ENCODE assay signal across 26 cellular contexts in the genomic region with DNA sequence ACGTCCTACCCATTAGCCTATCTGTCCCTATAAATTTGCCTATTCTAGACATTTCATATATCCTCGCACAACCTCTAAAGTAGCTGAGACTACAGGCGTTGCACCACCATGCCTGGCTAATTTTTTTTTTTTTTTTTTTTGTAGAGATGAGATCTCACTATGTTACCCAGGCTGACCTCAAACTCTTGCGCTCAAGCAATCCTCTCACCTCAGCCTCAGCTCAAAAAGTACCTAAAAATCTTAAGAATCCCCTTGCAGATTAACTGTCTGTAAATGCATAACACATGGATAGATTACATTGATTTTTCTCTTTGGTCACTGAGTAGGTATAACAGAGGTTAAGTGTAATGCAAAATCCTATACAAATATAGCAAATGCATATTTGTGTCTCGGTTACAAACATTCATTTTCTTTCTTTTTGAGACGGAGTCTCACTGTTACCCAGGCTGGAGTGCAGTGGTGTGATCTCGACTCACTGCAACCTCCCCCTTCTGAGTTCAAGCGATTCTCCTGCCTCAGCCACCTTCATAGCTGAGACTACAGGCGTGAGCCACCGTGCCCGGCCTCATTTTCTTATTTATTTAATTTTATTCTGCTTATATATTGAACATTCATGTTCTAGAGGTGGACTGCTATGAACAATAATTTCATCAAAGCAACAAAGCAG. TPM values are rescaled to one million over a fixed set of nuclear protein-coding genes. Genes with fewer than 3 reads are reported as not detected.
"Had no signal": no experiment of that assay in that cellular context is flagged by ENCODE, and none has a peak within 500 bp of the region (broad histone marks: within the 10 kb centered on the region; RNA-seq: fewer than 3 reads in every experiment).

No MANE protein-coding gene starts in this region.

- H3K9me3 Mint-ChIP-seq: naive B cell; stimulated activated memory B cell treated with anti-CD40 and anti-IgM and Interleukin-4, amounts not matched to agents 10 μg/mL and 1 μg/mL and 100 μg/mL, for 72 hours; stimulated activated naive CD8-positive, alpha-beta T cell treated with anti-CD3 and anti-CD28 coated beads, Interleukin-15, Interleukin-2, amounts not matched to agents 100 ng/mL and 50 ng/mL, for 24 hours had no signal

- H3K27ac ChIP-seq: gastrocnemius medialis, heart left ventricle, left lung, prostate gland, right atrium auricular region, thyroid gland had no signal

- H3K27me3 Mint-ChIP-seq: naive B cell; stimulated activated memory B cell treated with anti-CD40 and anti-IgM and Interleukin-4, amounts not matched to agents 10 μg/mL and 1 μg/mL and 100 μg/mL, for 72 hours; stimulated activated naive CD8-positive, alpha-beta T cell treated with anti-CD3 and anti-CD28 coated beads, Interleukin-15, Interleukin-2, amounts not matched to agents 100 ng/mL and 50 ng/mL, for 24 hours; type B pancreatic cell had no signal

- H3K4me1 ChIP-seq: gastrocnemius medialis, heart left ventricle, left lung, prostate gland, right atrium auricular region, thyroid gland had no signal

- H3K9me3 ChIP-seq: gastrocnemius medialis, left lung, mucosa of descending colon, prostate gland, right atrium auricular region, thyroid gland had no signal

- H3K36me3 Mint-ChIP-seq: mesothelial cell of epicardium; naive B cell; stimulated activated memory B cell treated with anti-CD40 and anti-IgM and Interleukin-4, amounts not matched to agents 10 μg/mL and 1 μg/mL and 100 μg/mL, for 72 hours; type B pancreatic cell had no signal

- H3K4me3 ChIP-seq: gastrocnemius medialis, heart left ventricle, left lung, mucosa of descending colon, prostate gland, right atrium auricular region, smooth muscle cell, thyroid gland had no signal

- H3K4me2 ChIP-seq: smooth muscle cell had no signal

- H3K4me1 Mint-ChIP-seq: naive B cell; stimulated activated memory B cell treated with anti-CD40 and anti-IgM and Interleukin-4, amounts not matched to agents 10 μg/mL and 1 μg/mL and 100 μg/mL, for 72 hours had no signal

- H3K36me3 ChIP-seq: gastrocnemius medialis, heart left ventricle, left lung, prostate gland, right atrium auricular region, thyroid gland had no signal

- H3K4me3 Mint-ChIP-seq: mesothelial cell of epicardium; naive B cell; nephron progenitor cell; stimulated activated memory B cell treated with anti-CD40 and anti-IgM and Interleukin-4, amounts not matched to agents 10 μg/mL and 1 μg/mL and 100 μg/mL, for 72 hours; stimulated activated naive CD8-positive, alpha-beta T cell treated with anti-CD3 and anti-CD28 coated beads, Interleukin-15, Interleukin-2, amounts not matched to agents 100 ng/mL and 50 ng/mL, for 24 hours; type B pancreatic cell had no signal

- DNase-seq: cortex of kidney; gastrocnemius medialis; heart left ventricle; hippocampal formation; left cardiac atrium; left lung; mesenchymal stem cell; mucosa of descending colon; naive B cell; nephron progenitor cell; nucleus accumbens; stimulated activated CD4-positive, alpha-beta T cell treated with anti-CD3 and anti-CD28 coated beads, Interleukin-2, amount 100 ng/mL, for 24 hours; stimulated activated CD4-positive, alpha-beta T cell treated with anti-CD3 and anti-CD28 coated beads, Interleukin-4, amount 100 ng/mL, for 24 hours; thyroid gland had no signal

- ATAC-seq: gastrocnemius medialis; heart left ventricle; left cardiac atrium; left lung; mucosa of descending colon; sciatic nerve; stimulated activated memory B cell treated with anti-CD40 and anti-IgM and Interleukin-4, amounts not matched to agents 10 μg/mL and 1 μg/mL and 100 μg/mL, for 72 hours had no signal

- H3K27ac Mint-ChIP-seq: mesothelial cell of epicardium; nephron progenitor cell; stimulated activated memory B cell treated with anti-CD40 and anti-IgM and Interleukin-4, amounts not matched to agents 10 μg/mL and 1 μg/mL and 100 μg/mL, for 72 hours; stimulated activated naive CD8-positive, alpha-beta T cell treated with anti-CD3 and anti-CD28 coated beads, Interleukin-15, Interleukin-2, amounts not matched to agents 100 ng/mL and 50 ng/mL, for 24 hours; type B pancreatic cell had no signal

- H3K27me3 ChIP-seq: gastrocnemius medialis, heart left ventricle, left lung, right atrium auricular region, thyroid gland had no signal

RNA-seq across cellular contexts. Expression of gene HORMAD1, which starts 2.3 kb away (rescaled TPM):
- total RNA-seq: dermis microvascular lymphatic vessel endothelial cell, kidney epithelial cell, mesothelial cell of epicardium, osteocyte, smooth muscle cell had no signal
- polyA plus RNA-seq: heart left ventricle, smooth muscle cell, urinary bladder had no signal
